Comparison of ENCODE assay signal across 22 cellular contexts in genomic region chr19:12701596-12702282, GRCh38. TPM values are rescaled to one million over a fixed set of nuclear protein-coding genes. Genes with fewer than 3 reads are reported as not detected.
DNase-seq lines count a peak whose midpoint lies in the region; ATAC-seq and TF ChIP-seq lines count a peak whose summit lies in the region.
"Had no signal": no experiment of that assay in that cellular context is flagged by ENCODE, and none has a peak within 500 bp of the region (broad histone marks: within the 10 kb centered on the region; RNA-seq: fewer than 3 reads in every experiment).

No MANE protein-coding gene starts in this region.

- H4K20me1 ChIP-seq in GM23338 (replicated peaks; ENCODE audit: insufficient read depth) (peaks cover 23% of the 10 kb centered on the region), hepatocyte (ENCODE audit: insufficient read depth, poor library complexity, severe bottlenecking) (no peaks in the 10 kb centered on the region)

- no peak for TF ChIP-seq CTCF in GM23338 (conservative IDR thresholded peaks at IDR 0.05; ENCODE audit: low read depth in 2 of 2)
- TF ChIP-seq CTCF in hepatocyte (IDR thresholded peaks at IDR 0.05; ENCODE audit: poor library complexity), result no peak

- H3K79me2 ChIP-seq in GM23338 (replicated peaks; ENCODE audit: insufficient read depth) (peaks cover 4% of the 10 kb centered on the region; the same call in 1 of the 2 replicates), hepatocyte (no peaks in the 10 kb centered on the region)

- no peaks in the 10 kb centered on the region for H3K9me3 ChIP-seq in hepatocyte (ENCODE audit: low read depth)
- H3K9me3 ChIP-seq: MG63 had no signal

- H2AFZ ChIP-seq in GM23338 (no peak overlapping the region), hepatocyte (no peak overlapping the region)

- peaks cover 14% of the 10 kb centered on the region for H3K4me1 Mint-ChIP-seq in GM23338

- H3K27me3 Mint-ChIP-seq in GM23338 (ENCODE audit: insufficient read depth, low read depth, poor library complexity), result peaks cover 23% of the 10 kb centered on the region
- H3K27me3 Mint-ChIP-seq: CD4-positive, alpha-beta memory T cell had no signal

- H3K4me3 Mint-ChIP-seq in GM23338, result no peak overlapping the region
- H3K4me3 Mint-ChIP-seq: CD4-positive, alpha-beta memory T cell had no signal

- H3K4me2 ChIP-seq in GM23338 (no peak overlapping the region), hepatocyte (no peak overlapping the region)

- H3K27me3 ChIP-seq in GM23338 (ENCODE audit: insufficient read depth), result no peaks in the 10 kb centered on the region
- no peaks in the 10 kb centered on the region for H3K27me3 ChIP-seq in hepatocyte
- H3K27me3 ChIP-seq: MG63 had no signal

- ATAC-seq in GM23338 (no peak), GM18858 (IDR thresholded peaks at IDR 0.05; ENCODE audit: unreplicated experiment) (no peak)
- ATAC-seq: SK-N-SH treated with all-trans-retinoic acid at 6 μM for 48 hours had no signal

- H3K27ac Mint-ChIP-seq in GM23338, result no peak overlapping the region

- WGBS in hepatocyte (ENCODE audit: low lambda C conversion rate, missing lambda C conversion rate), result 96% methylated on average over 32 of the region's 33 CpGs

- no peaks in the 10 kb centered on the region for H3K9me2 ChIP-seq in GM23338 (ENCODE audit: insufficient read depth)
- H3K9me2 ChIP-seq in hepatocyte (replicated peaks; ENCODE audit: insufficient read depth), result no peaks in the 10 kb centered on the region

- DNase-seq in GM23338 (ENCODE audit: low spot score), result no peak
- DNase-seq in hepatocyte (ENCODE audit: low spot score), result peak; percentile 13
- no peak for DNase-seq in RKO (ENCODE audit: low spot score)
- DNase-seq in HT-29 (ENCODE audit: low spot score), result no peak
- DNase-seq: CD4-positive, alpha-beta memory T cell; DMS53; EL; GOT3; MG63; NCI-H1048; NCI-H1436; NCI-H2029; NCI-H446; NCI-H69; OCI-M1; RPMI8226; SIG-M5; T-helper 1 cell had no signal

- peaks cover 76% of the 10 kb centered on the region for H3K36me3 Mint-ChIP-seq in GM23338 (ENCODE audit: low read depth)

- H3K27ac ChIP-seq in GM23338 (ENCODE audit: low read depth) (peak overlapping the region; percentile 74; the same call in 1 of the 2 replicates), hepatocyte (no peak overlapping the region)

- H3K9me3 Mint-ChIP-seq in GM23338, result no peaks in the 10 kb centered on the region; the same call in 2 of the 3 replicates
- H3K9me3 Mint-ChIP-seq: CD4-positive, alpha-beta memory T cell had no signal

- H3K4me3 ChIP-seq in GM23338, result no peak overlapping the region
- H3K4me3 ChIP-seq in hepatocyte, result no peak overlapping the region
- H3K4me3 ChIP-seq: MG63 had no signal

- H3K4me1 ChIP-seq in GM23338 (ENCODE audit: insufficient read depth), result no peaks in the 10 kb centered on the region
- no peaks in the 10 kb centered on the region for H3K4me1 ChIP-seq in hepatocyte (ENCODE audit: insufficient read depth)

- peaks cover 63% of the 10 kb centered on the region for H3F3A ChIP-seq in GM23338 (replicated peaks; ENCODE audit: low read depth)

- H3K36me3 ChIP-seq in GM23338 (ENCODE audit: insufficient read depth), result peaks cover 46% of the 10 kb centered on the region
- H3K36me3 ChIP-seq in hepatocyte (replicated peaks; ENCODE audit: insufficient read depth, low read depth), result no peaks in the 10 kb centered on the region

TF ChIP-seq in GM23338, 12 proteins besides CTCF, POLR2A, EP300 and RAD21 (continues in another document):
- TF ChIP-seq EZH2 (IDR thresholded peaks at IDR 0.05; ENCODE audit: low read depth, unreplicated experiment), result no peak
- TF ChIP-seq EZH2phosphoT487 (IDR thresholded peaks at IDR 0.05; ENCODE audit: unreplicated experiment), result no peak

TF ChIP-seq in PFSK-1, 5 proteins besides CTCF, POLR2A, EP300 and RAD21:
- TF ChIP-seq TAF1 (IDR thresholded peaks at IDR 0.05; ENCODE audit: borderline replicate concordance, insufficient read depth, low read length), result no peak
- TF ChIP-seq REST (IDR thresholded peaks at IDR 0.05; ENCODE audit: insufficient read depth in 1 of 2, low read depth in 2 of 2, low read length in 2 of 2), result no peak
- TF ChIP-seq SIN3A (IDR thresholded peaks at IDR 0.05; ENCODE audit: borderline replicate concordance, insufficient read depth, low read length), result no peak
- peak; percentile 19 for TF ChIP-seq FOXP2 (optimal IDR thresholded peaks at IDR 0.05; ENCODE audit: borderline replicate concordance, extremely low read depth, extremely low read length, insufficient read depth)
- 0 out of 2 replicates have a peak, but pooled peaks have one; percentile 35 for TF ChIP-seq POLR2AphosphoS5 (IDR thresholded peaks at IDR 0.05; ENCODE audit: low read depth, low read length)

RNA-seq across cellular contexts. Expression of gene FBXW9, which starts 5.3 kb away (rescaled TPM):
- total RNA-seq in GM23338 (2014; rRNA removed; shearing (Covaris generic)), result 12.3 and 19.4 TPM in 2 replicates
- polyA plus RNA-seq in GM23338 (2016; fragmentation: Nextera tagmentation; extraction: Ambion mirVana), result 6.6 and 8.2 TPM in 2 replicates
- 17.6 TPM for polyA plus RNA-seq in PFSK-1 (2012; ENCODE audit: insufficient read length, low read depth)
- total RNA-seq in hepatocyte, result 8.1 and 10.9 TPM in 2 replicates
- polyA plus RNA-seq in hepatocyte, result 9.1 and 11.1 TPM in 2 replicates
- 32.9 and 38.0 TPM in 2 replicates for total RNA-seq in HT-29 (2014; rRNA removed; shearing (Covaris generic))

RNA-seq across cellular contexts. Expression of gene GNG14, which starts 13.9 kb away (rescaled TPM):
- not detected in 2 replicates for total RNA-seq in GM23338 (2014; rRNA removed; shearing (Covaris generic))
- not detected in 2 replicates for polyA plus RNA-seq in GM23338 (2016; fragmentation: Nextera tagmentation; extraction: Ambion mirVana)
- polyA plus RNA-seq in PFSK-1 (2012; ENCODE audit: insufficient read length, low read depth), result not detected
- not detected in 2 replicates for total RNA-seq in hepatocyte
- polyA plus RNA-seq in hepatocyte, result not detected in 2 replicates
- total RNA-seq in HT-29 (2014; rRNA removed; shearing (Covaris generic)), result not detected in 2 replicates
- total RNA-seq: CD4-positive, alpha-beta memory T cell had no signal
- polyA plus RNA-seq: BJ; CD4-positive, alpha-beta memory T cell had no signal

RNA-seq across cellular contexts. Expression of gene DHPS, which starts 20.1 kb away (rescaled TPM):
- 126 and 141 TPM in 2 replicates for total RNA-seq in GM23338 (2014; rRNA removed; shearing (Covaris generic))
- 85.4 and 107 TPM in 2 replicates for polyA plus RNA-seq in GM23338 (2016; fragmentation: Nextera tagmentation; extraction: Ambion mirVana)
- polyA plus RNA-seq in PFSK-1 (2012; ENCODE audit: insufficient read length, low read depth), result 131 TPM
- 62.6 and 71.7 TPM in 2 replicates for total RNA-seq in hepatocyte
- polyA plus RNA-seq in hepatocyte, result 63.1 and 84.7 TPM in 2 replicates
- 95.0 and 95.4 TPM in 2 replicates for total RNA-seq in HT-29 (2014; rRNA removed; shearing (Covaris generic))

RNA-seq across cellular contexts. Expression of gene TNPO2, which starts 22.0 kb away (rescaled TPM):
- total RNA-seq in GM23338 (2014; rRNA removed; shearing (Covaris generic)), result 83.0 and 85.9 TPM in 2 replicates
- polyA plus RNA-seq in GM23338 (2016; fragmentation: Nextera tagmentation; extraction: Ambion mirVana) (35.8 and 37.1 TPM in 2 replicates), hepatocyte (11.7 and 16.0 TPM in 2 replicates)
- polyA plus RNA-seq in PFSK-1 (2012; ENCODE audit: insufficient read length, low read depth), result 113 TPM
- total RNA-seq in hepatocyte, result 41.4 and 65.2 TPM in 2 replicates
- total RNA-seq in HT-29 (2014; rRNA removed; shearing (Covaris generic)), result 24.5 TPM in 2 replicates

RNA-seq across cellular contexts. Expression of gene TRIR, which starts 32.7 kb away (rescaled TPM):
- 170 and 171 TPM in 2 replicates for total RNA-seq in GM23338 (2014; rRNA removed; shearing (Covaris generic))
- polyA plus RNA-seq in GM23338 (2016; fragmentation: Nextera tagmentation; extraction: Ambion mirVana) (254 and 257 TPM in 2 replicates), hepatocyte (246 and 259 TPM in 2 replicates)
- polyA plus RNA-seq in PFSK-1 (2012; ENCODE audit: insufficient read length, low read depth), result 220 TPM
- 243 and 268 TPM in 2 replicates for total RNA-seq in hepatocyte
- total RNA-seq in HT-29 (2014; rRNA removed; shearing (Covaris generic)), result 258 and 260 TPM in 2 replicates
